Comparison of ENCODE assay signal across 23 cellular contexts in genomic region chr3:14617508-14618023, GRCh38. TPM values are rescaled to one million over a fixed set of nuclear protein-coding genes. Genes with fewer than 3 reads are reported as not detected.
A peak's percentile ranks its signal among the peaks of the same experiment; 100 is the strongest.
DNase-seq lines count a peak whose midpoint lies in the region; ATAC-seq lines count a peak whose summit lies in the region.
"Had no signal": no experiment of that assay in that cellular context is flagged by ENCODE, and none has a peak within 500 bp of the region (broad histone marks: within the 10 kb centered on the region; RNA-seq: fewer than 3 reads in every experiment).

No MANE protein-coding gene starts in this region.

- ATAC-seq in GM21390 (IDR thresholded peaks at IDR 0.05; ENCODE audit: unreplicated experiment) (no peak), GM18502 (IDR thresholded peaks at IDR 0.05; ENCODE audit: poor library complexity, unreplicated experiment) (no peak), GM18861 (IDR thresholded peaks at IDR 0.05; ENCODE audit: unreplicated experiment) (no peak)

- DNase-seq in ELR (ENCODE audit: low read depth), result peak; percentile 43
- peak; percentile 64 for DNase-seq in M059J (ENCODE audit: low read depth)
- DNase-seq in SW480 (ENCODE audit: low spot score), result peak; percentile 86
- DNase-seq in kidney tubule cell (ENCODE audit: low spot score), result peak; percentile 26
- no peak for DNase-seq in epidermal melanocyte (ENCODE audit: insufficient read length, low spot score)
- DNase-seq: CD4-positive, CD25-positive, alpha-beta regulatory T cell; DMS 273 treated with DMSO at 0.1 percent for 48 hours; DND-41; HCEC 1CT; Karpas-422; MG63; NCI-H1048; NCI-H1417 treated with DMSO at 0.1 percent for 48 hours; NCI-H1930; NCI-H2227 treated with DMSO at 0.1 percent for 48 hours; NCI-H510A; PC-9; SJCRH30 had no signal

RNA-seq across cellular contexts. Expression of gene CCDC174, which starts 34.0 kb away (rescaled TPM):
- total RNA-seq in M059J (2014; rRNA removed; shearing (Covaris generic)), result 6.1 and 6.2 TPM in 2 replicates

RNA-seq across cellular contexts. Expression of gene C3orf20, which starts 57.4 kb away (rescaled TPM):
- total RNA-seq in M059J (2014; rRNA removed; shearing (Covaris generic)), result not detected in 2 replicates
- total RNA-seq: G401, GM23338, PC-9, SJCRH30 had no signal
